In genomic region chr20:56795492-56795891, GRCh38 we compare ENCODE assay signal across 30 cellular contexts.
"Had no signal": no experiment of that assay in that cellular context is flagged by ENCODE, and none has a peak within 500 bp of the region (broad histone marks: within the 10 kb centered on the region; RNA-seq: fewer than 3 reads in every experiment).

No MANE protein-coding gene starts in this region.

- DNase-seq: activated B cell treated with CpG ODN at 0.5 μM for 24 hours; activated CD4-positive, alpha-beta memory T cell treated with anti-CD3 and anti-CD28 coated beads for 36 hours; activated CD4-positive, alpha-beta T cell treated with anti-CD3 and anti-CD28 coated beads for 4 hours; activated CD4-positive, alpha-beta T cell treated with anti-CD3 and anti-CD28 coated beads, Interleukin-2, amount 50 U/mL, for 1 hour; activated CD4-positive, CD25-positive, alpha-beta regulatory T cell treated with anti-CD3 and anti-CD28 coated beads, Interleukin-2, amount 50 U/mL, for 72 hours; activated CD8-positive, alpha-beta memory T cell treated with anti-CD3 and anti-CD28 coated beads, Interleukin-2, amount 50 U/mL, for 4 hours; activated gamma-delta T cell treated with Interleukin-2 at 50 U/mL for 16 hours; activated naive CD4-positive, alpha-beta T cell treated with anti-CD3 and anti-CD28 coated beads for 36 hours; activated T-cell treated with anti-CD3 and anti-CD28 coated beads for 4 hours; activated T-cell treated with anti-CD3 and anti-CD28 coated beads, Interleukin-2, amount 50 U/mL, for 4 hours; adrenal gland; body of pancreas; NCI-H1105; NCI-H1436; NCI-H1694; NCI-H1930; NCI-H2081 treated with DMSO at 0.1 percent for 48 hours; NCI-H226; NCI-H446 treated with DMSO at 0.1 percent for 48 hours; NCI-H524; RPMI8226; SHP77 treated with DMSO at 0.1 percent for 48 hours; SK-N-SH had no signal

- H3K27ac Mint-ChIP-seq: activated B cell treated with CpG ODN at 0.5 μM for 24 hours; activated CD4-positive, alpha-beta memory T cell treated with anti-CD3 and anti-CD28 coated beads for 36 hours; activated naive CD4-positive, alpha-beta T cell treated with anti-CD3 and anti-CD28 coated beads for 36 hours; activated naive CD4-positive, alpha-beta T cell treated with anti-CD3 and anti-CD28 coated beads, Interleukin-2, amount 50 U/mL, for 72 hours; activated T-helper 1 cell treated with anti-CD3 and anti-CD28 coated beads, Interleukin-12 subunit alpha, Interleukin-12 subunit beta, Interleukin-2, Interleukin-4 antibody, amounts not matched to agents 30 ng/mL and 10 ng/mL and 1 ng/mL, durations not matched to agents 14 hours and 24 hours and 36 hours; T-helper 1 cell treated with Interleukin-12 subunit alpha and Interleukin-12 subunit beta and Interleukin-4 antibody, amounts not matched to agents 30 μg/mL and 1 μg/mL, for 36 hours; T-helper 2 cell treated with Interferon-gamma antibody and Interleukin-4, amounts not matched to agents 5 μg/mL and 100 μg/mL, for 36 hours had no signal

- H3K27ac ChIP-seq: adrenal gland, body of pancreas, breast epithelium, KMS-11, SJSA1 had no signal

- H3K36me3 Mint-ChIP-seq: activated CD4-positive, alpha-beta memory T cell treated with anti-CD3 and anti-CD28 coated beads for 36 hours had no signal

- H3K9me3 ChIP-seq: adrenal gland, SJSA1, SK-N-SH had no signal

- H3K4me3 ChIP-seq: adrenal gland, body of pancreas, breast epithelium, SJSA1 had no signal

- H3K36me3 ChIP-seq: adrenal gland, breast epithelium, SJSA1 had no signal

- H3K27me3 Mint-ChIP-seq: activated B cell treated with CpG ODN at 0.5 μM for 24 hours had no signal

- H3K4me1 Mint-ChIP-seq: activated B cell treated with CpG ODN at 0.5 μM for 24 hours had no signal

- H3K27me3 ChIP-seq: adrenal gland, body of pancreas, breast epithelium, SJSA1 had no signal

- H3K4me3 Mint-ChIP-seq: activated B cell treated with CpG ODN at 0.5 μM for 24 hours; activated CD4-positive, alpha-beta memory T cell treated with anti-CD3 and anti-CD28 coated beads for 36 hours; activated naive CD4-positive, alpha-beta T cell treated with anti-CD3 and anti-CD28 coated beads for 36 hours; activated T-cell treated with anti-CD3 and anti-CD28 coated beads, Interleukin-2, amount 50 U/mL, for 4 hours; activated T-helper 1 cell treated with anti-CD3 and anti-CD28 coated beads, Interleukin-12 subunit alpha, Interleukin-12 subunit beta, Interleukin-2, Interleukin-4 antibody, amounts not matched to agents 30 ng/mL and 10 ng/mL and 1 ng/mL, durations not matched to agents 14 hours and 24 hours and 36 hours; T-helper 1 cell treated with Interleukin-12 subunit alpha and Interleukin-12 subunit beta and Interleukin-4 antibody, amounts not matched to agents 30 μg/mL and 1 μg/mL, for 36 hours; T-helper 2 cell treated with Interferon-gamma antibody and Interleukin-4, amounts not matched to agents 5 μg/mL and 100 μg/mL, for 36 hours had no signal

- H3K4me1 ChIP-seq: adrenal gland, body of pancreas, breast epithelium had no signal
